1 cellular context compared by ENCODE assay signal in the genomic region with DNA sequence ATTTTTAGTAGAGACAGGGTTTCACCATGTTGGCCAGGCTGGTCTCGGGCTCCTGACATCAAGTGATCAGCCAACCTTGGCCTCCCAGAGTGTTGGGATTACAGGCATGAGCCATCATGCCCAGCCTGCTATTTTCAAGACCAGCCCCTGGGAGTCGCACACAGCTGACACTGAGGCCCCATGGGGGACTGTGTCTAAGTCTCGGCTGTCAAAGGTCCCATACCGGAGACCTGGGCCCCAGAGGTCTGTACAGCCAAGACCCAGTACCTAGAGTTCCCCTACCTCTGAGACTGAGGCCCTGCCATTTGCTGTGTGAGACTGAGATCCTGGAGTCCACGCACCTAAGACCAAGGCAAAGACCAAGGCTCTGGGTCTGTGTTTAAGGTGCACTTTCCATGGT. TPM values are rescaled to one million over a fixed set of nuclear protein-coding genes. Genes with fewer than 3 reads are reported as not detected.
"Had no signal": no experiment of that assay in that cellular context is flagged by ENCODE, and none has a peak within 500 bp of the region (broad histone marks: within the 10 kb centered on the region; RNA-seq: fewer than 3 reads in every experiment).

No MANE protein-coding gene starts in this region.

RNA-seq across cellular contexts. Expression of gene FCGBP, which starts 54.2 kb away (rescaled TPM):
- total RNA-seq: endothelial cell of umbilical vein had no signal
